Comparison of ENCODE assay signal across 8 cellular contexts in the genomic region with DNA sequence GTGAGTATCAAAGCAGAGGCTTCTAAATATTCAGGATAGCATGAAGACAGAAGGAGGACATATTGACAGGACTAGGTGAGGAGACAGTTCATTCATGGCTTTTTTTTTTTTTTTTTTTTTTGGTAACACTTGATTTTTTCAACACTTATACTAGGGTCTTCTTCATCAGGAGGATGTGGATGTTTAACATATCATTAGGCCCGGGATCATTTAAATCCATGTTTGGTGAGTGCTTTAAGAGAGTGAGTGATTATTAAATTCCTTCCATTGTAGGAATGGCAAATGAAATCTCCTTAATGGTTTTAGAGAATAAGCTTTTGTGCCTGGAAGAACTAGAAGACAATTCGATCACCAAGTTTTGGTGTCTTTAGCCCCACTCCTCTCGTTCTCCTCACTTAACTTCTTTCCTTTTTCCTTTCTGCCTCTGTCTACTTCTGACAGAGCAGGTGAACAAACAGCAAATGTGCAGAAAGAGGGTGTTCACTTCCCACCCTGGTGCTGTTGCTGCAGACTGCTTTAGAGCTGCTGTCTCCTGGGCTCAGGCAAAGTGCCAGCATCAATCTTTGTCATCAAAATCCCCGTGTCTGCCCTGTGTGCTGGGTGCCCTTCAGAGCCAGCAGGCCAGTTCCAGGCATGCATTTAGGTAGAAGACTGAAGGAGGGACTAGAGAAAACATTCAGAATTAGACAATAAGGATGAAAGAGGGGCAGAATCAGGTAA.
A peak's percentile ranks its signal among the peaks of the same experiment; 100 is the strongest.
DNase-seq lines count a peak whose midpoint lies in the region; ATAC-seq lines count a peak whose summit lies in the region.

No MANE protein-coding gene starts in this region.

- DNase-seq in D341Med (ENCODE audit: low spot score) (peak; percentile 47), NCI-H345 (lab: John Stamatoyannopoulos, UW) (peak; percentile 72), GDM1 (lab: John Stamatoyannopoulos, UW) (no peak)
- DNase-seq in stimulated activated naive CD8-positive, alpha-beta T cell treated with anti-CD3 and anti-CD28 coated beads, Interleukin-15, Interleukin-2, amounts not matched to agents 100 U/mL and 50 U/mL, for 24 hours: peak; percentile 47

- no peaks in the 10 kb centered on the region for H3K27me3 Mint-ChIP-seq in activated naive CD4-positive, alpha-beta T cell treated with anti-CD3 and anti-CD28 coated beads, Interleukin-2, amount 50 U/mL, for 24 hours

- no peaks in the 10 kb centered on the region for H3K36me3 Mint-ChIP-seq in activated naive CD4-positive, alpha-beta T cell treated with anti-CD3 and anti-CD28 coated beads, Interleukin-2, amount 50 U/mL, for 24 hours

- peaks cover 55% of the 10 kb centered on the region for H3K4me1 Mint-ChIP-seq in activated naive CD4-positive, alpha-beta T cell treated with anti-CD3 and anti-CD28 coated beads, Interleukin-2, amount 50 U/mL, for 24 hours

- peak overlapping the region; percentile 86 for H3K27ac Mint-ChIP-seq in activated naive CD4-positive, alpha-beta T cell treated with anti-CD3 and anti-CD28 coated beads, Interleukin-2, amount 50 U/mL, for 24 hours

- no peaks in the 10 kb centered on the region for H3K27me3 ChIP-seq in layer of hippocampus (ENCODE audit: control insufficient read depth, insufficient read depth, low read length)

- peak overlapping the region; percentile 82 for H3K4me3 Mint-ChIP-seq in activated naive CD4-positive, alpha-beta T cell treated with anti-CD3 and anti-CD28 coated beads, Interleukin-2, amount 50 U/mL, for 24 hours

- no peaks in the 10 kb centered on the region for H3K9me3 Mint-ChIP-seq in activated naive CD4-positive, alpha-beta T cell treated with anti-CD3 and anti-CD28 coated beads, Interleukin-2, amount 50 U/mL, for 24 hours

- peak; percentile 66 for ATAC-seq in stimulated activated naive CD8-positive, alpha-beta T cell treated with anti-CD3 and anti-CD28 coated beads, Interleukin-15, Interleukin-2, amounts not matched to agents 100 U/mL and 50 U/mL, for 24 hours
- ATAC-seq in GM19035 (IDR thresholded peaks at IDR 0.05; ENCODE audit: unreplicated experiment) (no peak), HG02798 (IDR thresholded peaks at IDR 0.05; ENCODE audit: poor library complexity, unreplicated experiment) (no peak)

- peak overlapping the region; percentile 75 for H3K27ac ChIP-seq in layer of hippocampus (ENCODE audit: low read depth, low read length)
